In genomic region chr22:43441751-43442150, GRCh38 we compare ENCODE assay signal across 32 cellular contexts. TPM values are rescaled to one million over a fixed set of nuclear protein-coding genes. Genes with fewer than 3 reads are reported as not detected.
"Had no signal": no experiment of that assay in that cellular context is flagged by ENCODE, and none has a peak within 500 bp of the region (broad histone marks: within the 10 kb centered on the region; RNA-seq: fewer than 3 reads in every experiment).

No MANE protein-coding gene starts in this region.

- H3K4me3 ChIP-seq: body of pancreas, cardiac muscle cell, coronary artery, dorsolateral prefrontal cortex, gastrocnemius medialis, hepatocyte, ovary, prostate gland, sigmoid colon, stomach, tibial artery had no signal

- H3K27ac ChIP-seq: body of pancreas, cardiac muscle cell, coronary artery, gastrocnemius medialis, hepatocyte, neutrophil, ovary, prostate gland, sigmoid colon, stomach, tibial artery had no signal

- H3K27me3 ChIP-seq: body of pancreas, neutrophil, ovary had no signal

- DNase-seq: activated CD4-positive, alpha-beta memory T cell treated with anti-CD3 and anti-CD28 coated beads for 36 hours; activated CD4-positive, alpha-beta T cell treated with anti-CD3 and anti-CD28 coated beads, Interleukin-2, amount 10 ng/mL, durations not matched to agents 24 days and 14 days; activated CD4-positive, CD25-positive, alpha-beta regulatory T cell treated with anti-CD3 and anti-CD28 coated beads, Interleukin-2, amount 50 U/mL, for 72 hours; activated CD8-positive, alpha-beta memory T cell treated with anti-CD3 and anti-CD28 coated beads, Interleukin-2, amount 50 U/mL, for 48 hours; activated T-cell treated with anti-CD3 and anti-CD28 coated beads, Interleukin-2, amount 50 U/mL, for 24 hours; body of pancreas; effector memory CD4-positive, alpha-beta T cell; erythroblast; gastrocnemius medialis; glutamatergic neuron; islet precursor cell; left ventricle myocardium superior; retina; small intestine; stimulated activated CD4-positive, alpha-beta T cell treated with anti-CD3 and anti-CD28 coated beads, Interleukin-15, amount 100 ng/mL, for 24 hours; stimulated activated CD4-positive, alpha-beta T cell treated with anti-CD3 and anti-CD28 coated beads, Interleukin-2, amount 100 ng/mL, for 24 hours; stimulated activated naive B cell treated with anti-CD40 and anti-IgM and Interleukin-4, amounts not matched to agents 10 μg/mL and 1 μg/mL and 100 μg/mL, for 72 hours; stomach; T-helper 9 cell had no signal

- ATAC-seq: activated T-helper 17 cell treated with anti-CD3 and anti-CD28 coated beads, Interleukin-2, amount 50 U/mL, for 72 hours; body of pancreas; gastrocnemius medialis; left ventricle myocardium superior; stimulated activated naive B cell treated with anti-CD40 and anti-IgM and Interleukin-4, amounts not matched to agents 10 μg/mL and 1 μg/mL and 100 μg/mL, for 72 hours had no signal

- H3K9me3 ChIP-seq: body of pancreas, gastrocnemius medialis, neutrophil, ovary, prostate gland, sigmoid colon, stomach, tibial artery had no signal

- H3K4me1 ChIP-seq: gastrocnemius medialis, sigmoid colon, tibial artery had no signal

- H3K36me3 ChIP-seq: cardiac muscle cell, gastrocnemius medialis, neutrophil, ovary, prostate gland, sigmoid colon, stomach, tibial artery had no signal

RNA-seq across cellular contexts. Expression of gene MPPED1, which starts 29.9 kb away (rescaled TPM):
- total RNA-seq: activated CD4-positive, alpha-beta memory T cell treated with anti-CD3 and anti-CD28 coated beads for 36 hours; activated CD4-positive, alpha-beta T cell treated with anti-CD3 and anti-CD28 coated beads, Interleukin-2, amount 10 ng/mL, durations not matched to agents 24 days and 14 days; activated CD8-positive, alpha-beta memory T cell treated with anti-CD3 and anti-CD28 coated beads for 36 hours; activated T-helper 17 cell treated with anti-CD3 and anti-CD28 coated beads, Interleukin-2, amount 50 U/mL, for 72 hours; aorta; body of pancreas; gastrocnemius medialis; left ventricle myocardium superior; mucosa of gallbladder; sigmoid colon had no signal
- polyA plus RNA-seq: aorta, cardiac muscle cell, sigmoid colon had no signal
